In the genomic region with DNA sequence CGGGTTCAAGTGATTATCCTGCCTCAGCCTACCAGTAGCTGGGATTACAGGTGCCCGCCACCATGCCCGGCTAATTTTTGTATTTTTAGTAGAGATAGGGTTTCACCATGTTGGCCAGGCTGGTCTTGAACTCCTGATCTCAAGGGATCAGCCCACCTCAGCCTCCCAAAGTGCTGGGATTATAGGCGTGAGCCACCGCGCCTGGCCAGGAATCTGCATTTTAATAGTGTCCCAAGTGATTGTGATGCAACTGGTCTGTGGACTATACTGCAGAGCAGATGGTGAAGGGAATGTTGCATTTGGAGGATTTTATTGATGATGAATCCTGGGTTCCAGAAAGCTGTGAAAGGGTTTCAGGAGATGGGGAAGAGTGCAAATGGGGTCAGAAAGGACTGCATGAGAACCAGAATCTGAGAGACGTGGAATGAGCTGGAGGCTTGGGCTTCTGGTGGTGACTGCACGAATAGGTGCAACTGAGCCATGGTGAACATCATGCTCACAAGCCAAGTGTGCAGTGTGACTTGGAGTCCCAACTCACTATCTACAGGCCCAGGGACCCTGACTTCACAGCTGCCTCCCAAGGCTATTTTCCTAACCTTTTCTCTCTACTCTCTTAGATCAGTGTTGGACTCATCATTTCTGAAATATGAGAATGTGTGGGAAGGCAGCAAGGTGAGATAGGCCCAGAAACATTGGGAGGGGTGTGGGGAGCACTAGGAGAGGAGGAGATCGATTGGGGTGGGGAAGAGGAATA, we compare ENCODE assay signal across 9 cellular contexts. TPM values are rescaled to one million over a fixed set of nuclear protein-coding genes. Genes with fewer than 3 reads are reported as not detected.
DNase-seq lines count a peak whose midpoint lies in the region; ATAC-seq and TF ChIP-seq lines count a peak whose summit lies in the region.
"Had no signal": no experiment of that assay in that cellular context is flagged by ENCODE, and none has a peak within 500 bp of the region (broad histone marks: within the 10 kb centered on the region; RNA-seq: fewer than 3 reads in every experiment).

No MANE protein-coding gene starts in this region.

- peaks cover 44% of the 10 kb centered on the region for H3K4me1 Mint-ChIP-seq in stimulated activated naive CD8-positive, alpha-beta T cell treated with anti-CD3 and anti-CD28 coated beads, Interleukin-15, amount 100 ng/mL, for 72 hours
- peaks cover 20% of the 10 kb centered on the region for H3K4me1 Mint-ChIP-seq in type B pancreatic cell (ENCODE audit: unreplicated experiment)

- H4K20me1 ChIP-seq in SU-DHL-6 (ENCODE audit: low read depth, low read length) (0 out of 2 replicates have a peak, but pooled peaks cover 6% of the 10 kb centered on the region), fibroblast of lung (ENCODE audit: control insufficient read depth, extremely low read depth, insufficient read depth, low read length) (no peaks in the 10 kb centered on the region)

- peak overlapping the region in 1 of 2 donors; percentile 1 for H3K4me3 Mint-ChIP-seq in stimulated activated naive CD8-positive, alpha-beta T cell treated with anti-CD3 and anti-CD28 coated beads, Interleukin-15, amount 100 ng/mL, for 72 hours
- H3K4me3 Mint-ChIP-seq in type B pancreatic cell = no peak overlapping the region

- H3K36me3 ChIP-seq in SU-DHL-6 (ENCODE audit: low read length) (peaks cover 15% of the 10 kb centered on the region), fibroblast of lung (ENCODE audit: control insufficient read depth, insufficient read depth, low read length) (peaks cover 9% of the 10 kb centered on the region), upper lobe of left lung (peaks cover 10 to 35% (median 24%) of the 10 kb centered on the region in 4 donors)

- TF ChIP-seq EP300 in upper lobe of left lung (IDR thresholded peaks at IDR 0.05) = no peak

- H3K27me3 Mint-ChIP-seq in stimulated activated naive CD8-positive, alpha-beta T cell treated with anti-CD3 and anti-CD28 coated beads, Interleukin-15, amount 100 ng/mL, for 72 hours = no peaks in the 10 kb centered on the region
- no peaks in the 10 kb centered on the region for H3K27me3 Mint-ChIP-seq in type B pancreatic cell

- peak; percentile 15 for DNase-seq in stimulated activated naive CD8-positive, alpha-beta T cell treated with anti-CD3 and anti-CD28 coated beads, Interleukin-15, Interleukin-2, amounts not matched to agents 100 U/mL and 50 U/mL, for 24 hours
- no peak for DNase-seq in stimulated activated naive CD8-positive, alpha-beta T cell treated with anti-CD3 and anti-CD28 coated beads, Interleukin-15, amount 100 ng/mL, for 72 hours
- DNase-seq in fibroblast of lung (ENCODE audit: low read depth in 2 of 2) (no peak), type B pancreatic cell (ENCODE audit: extremely low spot score, unreplicated experiment) (no peak), SHP77 treated with DMSO at 0.1 percent for 48 hours (lab: John Stamatoyannopoulos, UW) (no peak), upper lobe of left lung (no peak), DMS79 (lab: John Stamatoyannopoulos, UW) (no peak)

- no peaks in the 10 kb centered on the region for H3K27me3 ChIP-seq in SU-DHL-6 (ENCODE audit: low read length)
- H3K27me3 ChIP-seq in fibroblast of lung (ENCODE audit: control insufficient read depth, insufficient read depth, low read length) = no peaks in the 10 kb centered on the region
- H3K27me3 ChIP-seq in upper lobe of left lung = no peaks in the 10 kb centered on the region
- H3K27me3 ChIP-seq: body of pancreas had no signal

- H3K9me3 ChIP-seq in SU-DHL-6 (ENCODE audit: insufficient read depth, low read length) (no peaks in the 10 kb centered on the region), fibroblast of lung (ENCODE audit: control insufficient read depth, insufficient read depth, low read depth, low read length) (no peaks in the 10 kb centered on the region), upper lobe of left lung (no peaks in the 10 kb centered on the region)
- H3K9me3 ChIP-seq: body of pancreas had no signal

- peaks cover 48% of the 10 kb centered on the region for H3F3A ChIP-seq in SU-DHL-6 (ENCODE audit: insufficient read depth)

- peaks cover 8% of the 10 kb centered on the region for H3K4me1 ChIP-seq in fibroblast of lung (ENCODE audit: control insufficient read depth, extremely low read depth, insufficient read depth, low read length)
- peaks cover 12 to 16% (median 14%) of the 10 kb centered on the region in 4 donors for H3K4me1 ChIP-seq in upper lobe of left lung

- TF ChIP-seq CTCF in SU-DHL-6 (IDR thresholded peaks at IDR 0.05; ENCODE audit: insufficient read depth, low read length, poor library complexity, severe bottlenecking) = no peak
- TF ChIP-seq CTCF in fibroblast of lung (conservative IDR thresholded peaks at IDR 0.05 in 1 of 2, IDR thresholded peaks at IDR 0.05 in 1 of 2; ENCODE audit: low read depth in 1 of 2, low read length in 2 of 2) = no peak
- TF ChIP-seq CTCF in type B pancreatic cell (conservative IDR thresholded peaks at IDR 0.05) = no peak
- no peak for TF ChIP-seq CTCF in upper lobe of left lung (IDR thresholded peaks at IDR 0.05)

- peak overlapping the region in 1 of 2 donors; percentile 78 for H3K27ac Mint-ChIP-seq in stimulated activated naive CD8-positive, alpha-beta T cell treated with anti-CD3 and anti-CD28 coated beads, Interleukin-15, amount 100 ng/mL, for 72 hours
- peak overlapping the region; percentile 42 for H3K27ac Mint-ChIP-seq in type B pancreatic cell

- H3K79me2 ChIP-seq in SU-DHL-6 (ENCODE audit: insufficient read depth, low read length) = peaks cover 21% of the 10 kb centered on the region
- H3K79me2 ChIP-seq in fibroblast of lung (ENCODE audit: control insufficient read depth, insufficient read depth, low read length) = peaks cover 20% of the 10 kb centered on the region

- 0 out of 2 replicates have a peak overlapping the region, but pooled peaks have one; percentile 2 for H3K9ac ChIP-seq in SU-DHL-6 (ENCODE audit: low read length)
- no peak overlapping the region for H3K9ac ChIP-seq in fibroblast of lung (ENCODE audit: insufficient read depth, low read length)

- 90 to 91% methylated on average over 8 to 9 of the region's 9 CpGs for WGBS in upper lobe of left lung, 2 donors

- ATAC-seq in stimulated activated naive CD8-positive, alpha-beta T cell treated with anti-CD3 and anti-CD28 coated beads, Interleukin-15, Interleukin-2, amounts not matched to agents 100 U/mL and 50 U/mL, for 24 hours = no peak
- ATAC-seq in stimulated activated naive CD8-positive, alpha-beta T cell treated with anti-CD3 and anti-CD28 coated beads, Interleukin-15, amount 100 ng/mL, for 72 hours = no peak
- no peak for ATAC-seq in upper lobe of left lung (ENCODE audit: low FRiP score in 2 of 2)

- H3K4me2 ChIP-seq in SU-DHL-6 (ENCODE audit: low read depth, low read length, poor library complexity, severe bottlenecking) = no peak overlapping the region
- H3K4me2 ChIP-seq in fibroblast of lung (ENCODE audit: extremely low read depth, insufficient read depth, low read length) = no peak overlapping the region

- H3K36me3 Mint-ChIP-seq in type B pancreatic cell = peaks cover 17% of the 10 kb centered on the region

- H3K4me3 ChIP-seq in SU-DHL-6 (ENCODE audit: insufficient read depth, low read length, poor library complexity, severe bottlenecking) (no peak overlapping the region), fibroblast of lung (replicated peaks in 1 of 4; ENCODE audit: control extremely low read depth in 1 of 4, insufficient read depth in 1 of 4, low read depth in 3 of 4, low read length in 4 of 4) (no peak overlapping the region), upper lobe of left lung (no peak overlapping the region)
- H3K4me3 ChIP-seq: body of pancreas had no signal

- H3K9me3 Mint-ChIP-seq in stimulated activated naive CD8-positive, alpha-beta T cell treated with anti-CD3 and anti-CD28 coated beads, Interleukin-15, amount 100 ng/mL, for 72 hours = no peaks in the 10 kb centered on the region
- no peaks in the 10 kb centered on the region for H3K9me3 Mint-ChIP-seq in type B pancreatic cell

- H2AFZ ChIP-seq in SU-DHL-6 (ENCODE audit: low read depth, low read length, severe bottlenecking) (peak overlapping the region; percentile 69), fibroblast of lung (ENCODE audit: low read length) (no peak overlapping the region)

- no peaks in the 10 kb centered on the region for H3K9me2 ChIP-seq in SU-DHL-6 (replicated peaks; ENCODE audit: insufficient read depth, low read length)

- TF ChIP-seq POLR2A in upper lobe of left lung (IDR thresholded peaks at IDR 0.05) = no peak

- peak overlapping the region; percentile 22 for H3K27ac ChIP-seq in SU-DHL-6 (ENCODE audit: low read depth, low read length)
- H3K27ac ChIP-seq in fibroblast of lung (ENCODE audit: insufficient read depth, low read length) = peak overlapping the region; percentile 41
- H3K27ac ChIP-seq in upper lobe of left lung = no peak overlapping the region

RNA-seq across cellular contexts. Expression of a gene that starts 4.5 kb away (rescaled TPM):
- total RNA-seq in fibroblast of lung (86.2 and 125 TPM in 2 replicates), type B pancreatic cell (ENCODE audit: low replicate concordance) (20.2 and 38.7 TPM in 2 replicates), upper lobe of left lung (100 to 1,000 TPM in 3 of 6 donors, 10 to 100 TPM in 3; 15.3 to 570 (median 150) TPM)
- polyA plus RNA-seq in fibroblast of lung = 739 and 1,779 TPM in 2 replicates
- 685 and 1,323 TPM in 2 replicates for polyA plus RNA-seq in fibroblast of lung (2012)
- 45.7 and 128 TPM in 2 replicates for polyA minus RNA-seq in fibroblast of lung (ENCODE audit: low replicate concordance)

RNA-seq across cellular contexts. Expression of a gene that starts 25.4 kb away (rescaled TPM):
- total RNA-seq in fibroblast of lung (0.51 and 2.0 TPM in 2 replicates), type B pancreatic cell (ENCODE audit: low replicate concordance) (6.1 and 21.0 TPM in 2 replicates), upper lobe of left lung (10 to 100 TPM in 1 of 6 donors, 1 to 10 TPM in 5; 5.6 to 23.0 (median 9.3) TPM)
- polyA plus RNA-seq in fibroblast of lung = 3.2 and 3.7 TPM in 2 replicates
- polyA plus RNA-seq in fibroblast of lung (2012) = 3.6 and 4.2 TPM in 2 replicates
- 17.6 and 17.7 TPM in 2 replicates for polyA minus RNA-seq in fibroblast of lung (ENCODE audit: low replicate concordance)

RNA-seq across cellular contexts. Expression of a gene that starts 33.8 kb away (rescaled TPM):
- total RNA-seq in fibroblast of lung = 0.66 and 1.3 TPM in 2 replicates
- polyA plus RNA-seq in fibroblast of lung = 0.59 and 0.92 TPM in 2 replicates
- 0.56 and 0.96 TPM in 2 replicates for polyA plus RNA-seq in fibroblast of lung (2012)
- polyA minus RNA-seq in fibroblast of lung (ENCODE audit: low replicate concordance) = 3.0 TPM in 1 of 2 replicates, not detected in the other
- total RNA-seq in type B pancreatic cell (ENCODE audit: low replicate concordance) = 76.5 and 176 TPM in 2 replicates
- total RNA-seq in upper lobe of left lung = 100 to 1,000 TPM in 3 of 6 donors, 10 to 100 TPM in 3; 56.8 to 171 (median 101) TPM

RNA-seq across cellular contexts. Expression of a gene that starts 49.1 kb away (rescaled TPM):
- total RNA-seq in fibroblast of lung = 9.2 and 11.6 TPM in 2 replicates
- polyA plus RNA-seq in fibroblast of lung = 11.1 and 15.0 TPM in 2 replicates
- 9.3 and 13.5 TPM in 2 replicates for polyA plus RNA-seq in fibroblast of lung (2012)
- polyA minus RNA-seq in fibroblast of lung (ENCODE audit: low replicate concordance) = 18.1 and 48.6 TPM in 2 replicates
- total RNA-seq in type B pancreatic cell (ENCODE audit: low replicate concordance) = 28.4 and 34.6 TPM in 2 replicates
- total RNA-seq in upper lobe of left lung = 10 to 100 TPM; 12.8 to 36.3 (median 21.9) TPM

RNA-seq across cellular contexts. Expression of a gene that starts 58.2 kb away (rescaled TPM):
- total RNA-seq in fibroblast of lung (92.2 and 93.5 TPM in 2 replicates), type B pancreatic cell (ENCODE audit: low replicate concordance) (115 and 141 TPM in 2 replicates), upper lobe of left lung (100 to 1,000 TPM in 1 of 6 donors, 10 to 100 TPM in 5; 36.7 to 103 (median 70.7) TPM)
- polyA plus RNA-seq in fibroblast of lung = 202 and 342 TPM in 2 replicates
- polyA plus RNA-seq in fibroblast of lung (2012) = 94.2 and 182 TPM in 2 replicates
- polyA minus RNA-seq in fibroblast of lung (ENCODE audit: low replicate concordance) = 12.2 and 20.4 TPM in 2 replicates

Comparison
In these comparisons a context has a peak if more than half of its experiments do, and no peak if none do; other contexts are left out.
1. H3K27ac ChIP-seq: peak in SU-DHL-6 (single experiment) and fibroblast of lung (single experiment); none in upper lobe of left lung (0 of 4).
2. RNA of a gene that starts 33.8 kb away (total RNA-seq): 56.8 to 171 TPM in upper lobe of left lung and 76.5 to 176 TPM in type B pancreatic cell; 0.66 to 1.3 TPM in fibroblast of lung; every median in the first group is over 10 times any median in the second.